Comparison of ENCODE assay signal across 31 cellular contexts in genomic region chr15:72242775-72243370, GRCh38. TPM values are rescaled to one million over a fixed set of nuclear protein-coding genes. Genes with fewer than 3 reads are reported as not detected.
DNase-seq lines count a peak whose midpoint lies in the region; ATAC-seq, FAIRE-seq and TF ChIP-seq lines count a peak whose summit lies in the region.
"Had no signal": no experiment of that assay in that cellular context is flagged by ENCODE, and none has a peak within 500 bp of the region (broad histone marks: within the 10 kb centered on the region; RNA-seq: fewer than 3 reads in every experiment).

No MANE protein-coding gene starts in this region.

- H2BK5ac ChIP-seq in mesendoderm (ENCODE audit: low read length): peak overlapping the region; percentile 94

- H2AFZ ChIP-seq in K562 (ENCODE audit: low read depth, low read length): no peak overlapping the region
- H2AFZ ChIP-seq: GM23248 had no signal

- H3K27ac ChIP-seq in K562 (ENCODE audit: extremely low read depth, low read depth, low read length) (no peak overlapping the region), mesendoderm (ENCODE audit: low read depth, low read length) (peak overlapping the region; percentile 92), tibial nerve (no peak overlapping the region), spleen (no peak overlapping the region)
- H3K27ac ChIP-seq: 22Rv1, GM23248, SJCRH30, thyroid gland had no signal

- H2AK5ac ChIP-seq in mesendoderm (ENCODE audit: low read length): no peak overlapping the region

- TF ChIP-seq CTCF in K562 (IDR thresholded peaks at IDR 0.05 in 2 of 3, conservative IDR thresholded peaks at IDR 0.05 in 1 of 3; ENCODE audit: insufficient read depth in 2 of 3, low read depth in 1 of 3, low read length in 3 of 3): no peak
- no peak for TF ChIP-seq CTCF in tibial nerve (IDR thresholded peaks at IDR 0.05)
- no peak for TF ChIP-seq CTCF in spleen (IDR thresholded peaks at IDR 0.05 in 8 of 11, conservative IDR thresholded peaks at IDR 0.05 in 3 of 11)

- BruUV-seq in K562 (replicated peaks; lab: Mats Ljungman, UMichigan): no TSS peak

- peaks cover 22% of the 10 kb centered on the region for H3K36me3 Mint-ChIP-seq in activated CD4-positive, alpha-beta memory T cell treated with anti-CD3 and anti-CD28 coated beads for 36 hours
- peaks cover 46% of the 10 kb centered on the region for H3K36me3 Mint-ChIP-seq in activated CD4-positive, alpha-beta memory T cell treated with anti-CD3 and anti-CD28 coated beads, Interleukin-2, amount 10 ng/mL, durations not matched to agents 7 days and 5 days (ENCODE audit: low read depth)

- H3K9ac ChIP-seq in K562 (ENCODE audit: insufficient read depth in 1 of 2, low read depth in 2 of 2, low read length in 2 of 2): no peak overlapping the region
- no peak overlapping the region for H3K9ac ChIP-seq in mesendoderm (ENCODE audit: low read length)
- H3K9ac ChIP-seq: GM23248 had no signal

- H3K4me1 ChIP-seq in K562 (replicated peaks in 1 of 2; ENCODE audit: control insufficient read depth in 2 of 2, insufficient read depth in 2 of 2, low read length in 2 of 2) (peaks cover 0 to 7% of the 10 kb centered on the region in 2 experiments; a peak in 4 of 5 replicates), mesendoderm (ENCODE audit: control insufficient read depth, low read depth, low read length) (peaks cover 23% of the 10 kb centered on the region), tibial nerve (peaks cover 0 to 3% (median 1%) of the 10 kb centered on the region in 4 donors), spleen (peaks cover 0 to 4% (median 0%) of the 10 kb centered on the region in 6 donors)
- H3K4me1 ChIP-seq: thyroid gland had no signal

- in situ Hi-C loops in K562 (cut with MboI): no loop called here

- H3K18ac ChIP-seq in mesendoderm (ENCODE audit: low read length): no peak overlapping the region

- H3K9me3 Mint-ChIP-seq in activated CD4-positive, alpha-beta memory T cell treated with anti-CD3 and anti-CD28 coated beads for 36 hours: no peaks in the 10 kb centered on the region
- H3K9me3 Mint-ChIP-seq in activated CD4-positive, alpha-beta memory T cell treated with anti-CD3 and anti-CD28 coated beads, Interleukin-2, amount 10 ng/mL, durations not matched to agents 7 days and 5 days: no peaks in the 10 kb centered on the region
- H3K9me3 Mint-ChIP-seq: activated CD4-positive, alpha-beta T cell treated with anti-CD3 and anti-CD28 coated beads, Interleukin-2, amount 10 ng/mL, durations not matched to agents 24 days and 14 days; T-cell had no signal

- TF ChIP-seq RAD21 in K562 (CRISPR knock-in tag; conservative IDR thresholded peaks at IDR 0.05 in 1 of 2, IDR thresholded peaks at IDR 0.05 in 1 of 2): no peak

- H2BK15ac ChIP-seq in mesendoderm (replicated peaks; ENCODE audit: low read depth): no peak overlapping the region

- no peaks in the 10 kb centered on the region for H3K9me3 ChIP-seq in K562 (replicated peaks; ENCODE audit: control insufficient read depth, insufficient read depth, low read depth, low read length)
- no peaks in the 10 kb centered on the region for H3K9me3 ChIP-seq in tibial nerve
- H3K9me3 ChIP-seq in spleen: no peaks in the 10 kb centered on the region
- H3K9me3 ChIP-seq: SJCRH30, thyroid gland had no signal

- no peak overlapping the region for H3K4ac ChIP-seq in mesendoderm (ENCODE audit: low read depth, low read length)

- TF ChIP-seq POLR2A in K562 (conservative IDR thresholded peaks at IDR 0.05) (no peak), tibial nerve (IDR thresholded peaks at IDR 0.05) (no peak), spleen (IDR thresholded peaks at IDR 0.05) (no peak)

- no peaks in the 10 kb centered on the region for H3K9me1 ChIP-seq in K562 (ENCODE audit: control insufficient read depth, insufficient read depth, low read length)

- no peak overlapping the region for H4K5ac ChIP-seq in mesendoderm (ENCODE audit: low read length)

- TF ChIP-seq EP300 in K562 (IDR thresholded peaks at IDR 0.05; ENCODE audit: low read length): no peak
- TF ChIP-seq EP300 in tibial nerve (IDR thresholded peaks at IDR 0.05): no peak

- H3K27me3 Mint-ChIP-seq in activated CD4-positive, alpha-beta memory T cell treated with anti-CD3 and anti-CD28 coated beads for 36 hours: no peaks in the 10 kb centered on the region
- H3K27me3 Mint-ChIP-seq in activated CD4-positive, alpha-beta memory T cell treated with anti-CD3 and anti-CD28 coated beads, Interleukin-2, amount 10 ng/mL, durations not matched to agents 7 days and 5 days: no peaks in the 10 kb centered on the region
- H3K27me3 Mint-ChIP-seq: activated CD4-positive, alpha-beta T cell treated with anti-CD3 and anti-CD28 coated beads, Interleukin-2, amount 10 ng/mL, durations not matched to agents 24 days and 14 days; T-cell had no signal

- ATAC-seq in K562: no peak
- ATAC-seq: esophagus mucosa, Panc1, T-cell had no signal

- DNase-seq in activated CD4-positive, alpha-beta memory T cell treated with anti-CD3 and anti-CD28 coated beads for 36 hours: no peak
- no peak for DNase-seq in activated CD4-positive, alpha-beta memory T cell treated with anti-CD3 and anti-CD28 coated beads, Interleukin-2, amount 10 ng/mL, durations not matched to agents 7 days and 5 days
- peak; percentile 70 for DNase-seq in H7
- DNase-seq in K562 (ENCODE audit: extremely low read depth in 1 of 4, low spot score in 3 of 4): no peak
- DNase-seq in mesendoderm: peak; percentile 98
- no peak for DNase-seq in tibial nerve (ENCODE audit: low spot score in 2 of 2)
- no peak for DNase-seq in spleen
- no peak for DNase-seq in GOT3 (lab: John Stamatoyannopoulos, UW)
- DNase-seq: activated CD4-positive, alpha-beta T cell treated with anti-CD3 and anti-CD28 coated beads, Interleukin-2, amount 10 ng/mL, durations not matched to agents 24 days and 14 days; activated CD8-positive, alpha-beta memory T cell treated with anti-CD3 and anti-CD28 coated beads, Interleukin-2, amount 50 U/mL, for 4 hours; activated naive CD4-positive, alpha-beta T cell treated with anti-CD3 and anti-CD28 coated beads, Interleukin-2, amount 50 U/mL, for 16 hours; DND-41; effector CD4-positive, alpha-beta T cell; foreskin melanocyte; GM23248; hippocampal formation; NCI-H1417 treated with DMSO at 0.1 percent for 48 hours; NCI-H2107; SJCRH30; stimulated activated CD4-positive, alpha-beta T cell treated with anti-CD3 and anti-CD28 coated beads, Interleukin-2, amount 100 ng/mL, for 48 hours; stimulated activated naive CD4-positive, alpha-beta T cell treated with Interleukin-2 at 50 U/mL for 16 hours; T-cell; thyroid gland had no signal

- H3K79me1 ChIP-seq in mesendoderm (ENCODE audit: low read length): no peaks in the 10 kb centered on the region

- H3K4me2 ChIP-seq in K562 (ENCODE audit: insufficient read depth, low read length) (no peak overlapping the region), mesendoderm (ENCODE audit: low read length) (no peak overlapping the region)
- H3K4me2 ChIP-seq: smooth muscle cell had no signal

- no peak overlapping the region for H3K4me3 ChIP-seq in H7 (ENCODE audit: insufficient read depth, low read depth, low read length)
- H3K4me3 ChIP-seq in K562: no peak overlapping the region
- H3K4me3 ChIP-seq in mesendoderm (ENCODE audit: low read length): no peak overlapping the region
- no peak overlapping the region for H3K4me3 ChIP-seq in tibial nerve
- no peak overlapping the region for H3K4me3 ChIP-seq in spleen
- H3K4me3 ChIP-seq: GM23248, lung, SJCRH30, smooth muscle cell, thyroid gland had no signal

- H3K4me1 Mint-ChIP-seq in activated CD4-positive, alpha-beta memory T cell treated with anti-CD3 and anti-CD28 coated beads for 36 hours (ENCODE audit: low read depth): peaks cover 18% of the 10 kb centered on the region
- peaks cover 5% of the 10 kb centered on the region for H3K4me1 Mint-ChIP-seq in activated CD4-positive, alpha-beta memory T cell treated with anti-CD3 and anti-CD28 coated beads, Interleukin-2, amount 10 ng/mL, durations not matched to agents 7 days and 5 days

- H3K23ac ChIP-seq in mesendoderm (ENCODE audit: low read length): no peak overlapping the region

- CTCF ChIA-PET in activated CD4-positive, alpha-beta memory T cell treated with anti-CD3 and anti-CD28 coated beads for 36 hours (lab: Charles Lee): interaction anchor here (3.2 kb wide), 1 partner anchor 42 kb away, joined by 9 read pairs; no protein-coding TSS in a partner anchor
- CTCF ChIA-PET in activated CD4-positive, alpha-beta memory T cell treated with anti-CD3 and anti-CD28 coated beads, Interleukin-2, amount 10 ng/mL, durations not matched to agents 7 days and 5 days (lab: Charles Lee): no interaction called here
- CTCF ChIA-PET in K562 (lab: Yijun Ruan, JAX; ENCODE audit: low intra/inter-chr PET ratio): no interaction called here

- H2BK120ac ChIP-seq in mesendoderm (ENCODE audit: low read depth, low read length): no peak overlapping the region

- H3K79me2 ChIP-seq in K562 (ENCODE audit: control insufficient read depth, insufficient read depth, low read length): no peaks in the 10 kb centered on the region
- no peaks in the 10 kb centered on the region for H3K79me2 ChIP-seq in mesendoderm (ENCODE audit: control insufficient read depth, insufficient read depth, low read length)

- intact Hi-C loops in activated CD4-positive, alpha-beta memory T cell treated with anti-CD3 and anti-CD28 coated beads for 36 hours (cut with micrococcal nuclease): no loop called here
- intact Hi-C loops in K562 (cut with micrococcal nuclease): no loop called here
- intact Hi-C loops in spleen (cut with DNase I; ENCODE audit: low total_unique reads): no loop called here

- H3K36me3 ChIP-seq in H7 (replicated peaks; ENCODE audit: control insufficient read depth, insufficient read depth, low read length): peaks cover 12% of the 10 kb centered on the region
- H3K36me3 ChIP-seq in K562 (ENCODE audit: control insufficient read depth, insufficient read depth, low read length): peaks cover 59% of the 10 kb centered on the region
- no peaks in the 10 kb centered on the region for H3K36me3 ChIP-seq in mesendoderm (ENCODE audit: control insufficient read depth, insufficient read depth, low read length)
- peaks cover 0 to 85% (median 6%) of the 10 kb centered on the region in 3 donors for H3K36me3 ChIP-seq in tibial nerve
- H3K36me3 ChIP-seq in spleen: peaks cover 0 to 93% (median 54%) of the 10 kb centered on the region in 6 donors

- no peak overlapping the region for H3K56ac ChIP-seq in mesendoderm (ENCODE audit: low read length)

- H4K20me1 ChIP-seq in K562 (replicated peaks; ENCODE audit: control insufficient read depth, insufficient read depth, low read length): no peaks in the 10 kb centered on the region; the same call in 1 of the 2 replicates

- peak; percentile 44 for FAIRE-seq in K562 (lab: Jason Lieb, UNC)
- FAIRE-seq: GM12891, GM19239 had no signal

- H3K4me3 Mint-ChIP-seq in activated CD4-positive, alpha-beta memory T cell treated with anti-CD3 and anti-CD28 coated beads for 36 hours: no peak overlapping the region
- no peak overlapping the region for H3K4me3 Mint-ChIP-seq in activated CD4-positive, alpha-beta memory T cell treated with anti-CD3 and anti-CD28 coated beads, Interleukin-2, amount 10 ng/mL, durations not matched to agents 7 days and 5 days
- H3K4me3 Mint-ChIP-seq: activated CD4-positive, alpha-beta T cell treated with anti-CD3 and anti-CD28 coated beads, Interleukin-2, amount 10 ng/mL, durations not matched to agents 24 days and 14 days; T-cell had no signal

- H3K27me3 ChIP-seq in H7 (ENCODE audit: control insufficient read depth, insufficient read depth, low read length) (peaks cover 32% of the 10 kb centered on the region; the same call in 1 of the 2 replicates), K562 (ENCODE audit: control insufficient read depth in 2 of 2, insufficient read depth in 2 of 2, low read length in 2 of 2) (no peaks in the 10 kb centered on the region), mesendoderm (ENCODE audit: insufficient read depth, low read length, poor library complexity) (no peaks in the 10 kb centered on the region), tibial nerve (no peaks in the 10 kb centered on the region), spleen (replicated peaks in 1 of 7) (no peaks in the 10 kb centered on the region)
- H3K27me3 ChIP-seq: SJCRH30, thyroid gland had no signal

- WGBS in K562 (ENCODE audit: insufficient coverage, low coverage, missing lambda C conversion rate): 52% methylated on average over 2 of the region's 2 CpGs
- WGBS in mesendoderm (ENCODE audit: extremely low coverage, insufficient coverage, low lambda C conversion rate): no CpG with 5 or more reads among the region's 2 CpGs
- WGBS in tibial nerve, 2 donors: 52 to 55% methylated on average over 2 of the region's 2 CpGs
- WGBS in spleen, 5 donors: 73 to 79% (median 77%) methylated on average over 2 of the region's 2 CpGs

- POLR2A ChIA-PET in activated CD4-positive, alpha-beta memory T cell treated with anti-CD3 and anti-CD28 coated beads for 36 hours (lab: Charles Lee): interaction anchor here (1.1 kb wide), 1 partner anchor 11 kb away, joined by 4 read pairs; no protein-coding TSS in a partner anchor
- POLR2A ChIA-PET in activated CD4-positive, alpha-beta memory T cell treated with anti-CD3 and anti-CD28 coated beads, Interleukin-2, amount 10 ng/mL, durations not matched to agents 7 days and 5 days (lab: Charles Lee): interaction anchor here (0.8 to 8.2 kb wide), 2 partner anchors 11 to 16 kb away, joined by 3 to 109 read pairs; no protein-coding TSS in a partner anchor
- POLR2A ChIA-PET in K562 (lab: Yijun Ruan, JAX): no interaction called here

- H3K27ac Mint-ChIP-seq in activated CD4-positive, alpha-beta memory T cell treated with anti-CD3 and anti-CD28 coated beads for 36 hours: peak overlapping the region; percentile 40
- no peak overlapping the region for H3K27ac Mint-ChIP-seq in activated CD4-positive, alpha-beta memory T cell treated with anti-CD3 and anti-CD28 coated beads, Interleukin-2, amount 10 ng/mL, durations not matched to agents 7 days and 5 days
- H3K27ac Mint-ChIP-seq: activated CD4-positive, alpha-beta T cell treated with anti-CD3 and anti-CD28 coated beads, Interleukin-2, amount 10 ng/mL, durations not matched to agents 24 days and 14 days had no signal

- no peak overlapping the region for H4K8ac ChIP-seq in mesendoderm (ENCODE audit: low read depth, low read length)

RNA-seq across cellular contexts. Expression of gene PKM, which starts 11.9 kb away (rescaled TPM):
- 1,000 to 10,000 TPM; 2,032 to 2,053 TPM for total RNA-seq in activated CD4-positive, alpha-beta memory T cell treated with anti-CD3 and anti-CD28 coated beads for 36 hours
- 1,000 to 10,000 TPM; 1,064 to 1,081 TPM for total RNA-seq in activated CD4-positive, alpha-beta memory T cell treated with anti-CD3 and anti-CD28 coated beads, Interleukin-2, amount 10 ng/mL, durations not matched to agents 7 days and 5 days
- 942 and 1,007 TPM in 2 replicates for total RNA-seq in H7 (2014; rRNA removed; shearing (Covaris generic))
- 776 and 1,084 TPM in 2 replicates for total RNA-seq in K562 (2011; cell fraction: chromatin; rRNA removed; ENCODE audit: low replicate concordance)
- 622 and 649 TPM in 2 replicates for total RNA-seq in K562 (2011; cell fraction: nucleolus; rRNA removed)
- 690 and 711 TPM in 2 replicates for total RNA-seq in K562 (2011; cell fraction: nucleoplasm; rRNA removed)
- 368 and 422 TPM in 2 replicates for total RNA-seq in K562 (2014; rRNA removed)
- total RNA-seq in K562 (2014; rRNA removed; fragmentation: Illumina TruSeq; extraction: Trizol): 309 and 338 TPM in 2 replicates
- 472 and 481 TPM in 2 replicates for total RNA-seq in K562 (2015; rRNA removed; fragmentation: Illumina TruSeq; extraction: Trizol)
- 466 and 471 TPM in 2 replicates for total RNA-seq in K562 (2021)
- 825 and 845 TPM in 2 replicates for polyA plus RNA-seq in K562 (2011; rRNA removed)
- 818 and 936 TPM in 2 replicates for polyA plus RNA-seq in K562 (2011; cell fraction: cytosol; rRNA removed)
- polyA plus RNA-seq in K562 (2011; cell fraction: nucleus; rRNA removed): 810 and 976 TPM in 2 replicates
- polyA plus RNA-seq in K562 (2012): 655 and 840 TPM in 2 replicates
- polyA plus RNA-seq in K562 (2014; fragmentation: Illumina TruSeq; extraction: Trizol): 507 and 521 TPM in 2 replicates
- polyA plus RNA-seq in K562 (2014; fragmentation: Nextera tagmentation; extraction: Ambion mirVana): 100 to 1,000 TPM; 140 to 308 TPM
- 383 and 417 TPM in 2 replicates for polyA plus RNA-seq in K562 (2014; rRNA removed)
- 1,620 and 1,672 TPM in 2 replicates for polyA minus RNA-seq in K562 (2011; rRNA and poly(A)+ RNA removed)
- 474 and 637 TPM in 2 replicates for polyA minus RNA-seq in K562 (2011; cell fraction: cytosol; rRNA and poly(A)+ RNA removed)
- 388 and 642 TPM in 2 replicates for polyA minus RNA-seq in K562 (2011; cell fraction: nucleus; rRNA and poly(A)+ RNA removed)
- polyA plus RNA-seq in mesendoderm (2013, experiment 1 of 2): 429 TPM
- 421 TPM for polyA plus RNA-seq in mesendoderm (2013, experiment 2 of 2)
- total RNA-seq in tibial nerve: 100 to 1,000 TPM; 261 to 293 (median 272) TPM
- 100 to 1,000 TPM; 333 to 543 (median 379) TPM for total RNA-seq in spleen
- polyA plus RNA-seq in spleen: 100 to 1,000 TPM; 156 to 250 (median 187) TPM

RNA-seq across cellular contexts. Expression of gene PARP6, which starts 29.5 kb away (rescaled TPM):
- total RNA-seq in activated CD4-positive, alpha-beta memory T cell treated with anti-CD3 and anti-CD28 coated beads for 36 hours: 10 to 100 TPM; 42.8 to 44.5 TPM
- total RNA-seq in activated CD4-positive, alpha-beta memory T cell treated with anti-CD3 and anti-CD28 coated beads, Interleukin-2, amount 10 ng/mL, durations not matched to agents 7 days and 5 days: 10 to 100 TPM; 58.8 to 65.0 TPM
- total RNA-seq in H7 (2014; rRNA removed; shearing (Covaris generic)): 24.8 and 28.8 TPM in 2 replicates
- total RNA-seq in K562 (2011; cell fraction: chromatin; rRNA removed; ENCODE audit: low replicate concordance): 208 and 213 TPM in 2 replicates
- total RNA-seq in K562 (2011; cell fraction: nucleolus; rRNA removed): 96.4 and 99.1 TPM in 2 replicates
- total RNA-seq in K562 (2011; cell fraction: nucleoplasm; rRNA removed): 121 and 131 TPM in 2 replicates
- total RNA-seq in K562 (2014; rRNA removed) (24.1 and 24.9 TPM in 2 replicates), K562 (2014; rRNA removed; fragmentation: Illumina TruSeq; extraction: Trizol) (26.3 and 28.3 TPM in 2 replicates), K562 (2015; rRNA removed; fragmentation: Illumina TruSeq; extraction: Trizol) (25.2 and 27.8 TPM in 2 replicates), K562 (2021) (35.0 and 42.9 TPM in 2 replicates), tibial nerve (10 to 100 TPM; 59.2 to 76.8 (median 65.1) TPM), spleen (10 to 100 TPM; 54.8 to 77.6 (median 70.3) TPM)
- polyA plus RNA-seq in K562 (2011; rRNA removed) (83.2 and 105 TPM in 2 replicates), K562 (2014; fragmentation: Illumina TruSeq; extraction: Trizol) (34.4 and 41.7 TPM in 2 replicates), K562 (2014; fragmentation: Nextera tagmentation; extraction: Ambion mirVana) (10 to 100 TPM; 14.8 to 18.9 TPM), K562 (2014; rRNA removed) (39.3 and 43.4 TPM in 2 replicates), spleen (10 to 100 TPM; 43.9 to 99.5 (median 67.9) TPM)
- 42.2 and 64.2 TPM in 2 replicates for polyA plus RNA-seq in K562 (2011; cell fraction: cytosol; rRNA removed)
- polyA plus RNA-seq in K562 (2011; cell fraction: nucleus; rRNA removed): 595 and 718 TPM in 2 replicates
- 35.3 and 84.4 TPM in 2 replicates for polyA plus RNA-seq in K562 (2012)
- polyA minus RNA-seq in K562 (2011; rRNA and poly(A)+ RNA removed): 53.4 and 76.3 TPM in 2 replicates
- 12.4 and 15.7 TPM in 2 replicates for polyA minus RNA-seq in K562 (2011; cell fraction: cytosol; rRNA and poly(A)+ RNA removed)
- polyA minus RNA-seq in K562 (2011; cell fraction: nucleus; rRNA and poly(A)+ RNA removed): 62.1 and 102 TPM in 2 replicates
- polyA plus RNA-seq in mesendoderm (2013, experiment 1 of 2): 34.2 TPM
- polyA plus RNA-seq in mesendoderm (2013, experiment 2 of 2): 32.7 TPM

RNA-seq across cellular contexts. Expression of gene GRAMD2A, which starts 45.3 kb away (rescaled TPM):
- not detected for total RNA-seq in activated CD4-positive, alpha-beta memory T cell treated with anti-CD3 and anti-CD28 coated beads for 36 hours
- not detected for total RNA-seq in activated CD4-positive, alpha-beta memory T cell treated with anti-CD3 and anti-CD28 coated beads, Interleukin-2, amount 10 ng/mL, durations not matched to agents 7 days and 5 days
- total RNA-seq in H7 (2014; rRNA removed; shearing (Covaris generic)): 0.17 and 0.52 TPM in 2 replicates
- total RNA-seq in K562 (2011; cell fraction: chromatin; rRNA removed; ENCODE audit: low replicate concordance): 0.28 TPM in 1 of 2 replicates, not detected in the other
- 0.17 and 0.26 TPM in 2 replicates for total RNA-seq in K562 (2011; cell fraction: nucleolus; rRNA removed)
- total RNA-seq in K562 (2011; cell fraction: nucleoplasm; rRNA removed): 0.15 TPM in 1 of 2 replicates, not detected in the other
- total RNA-seq in K562 (2014; rRNA removed) (not detected in 2 replicates), K562 (2014; rRNA removed; fragmentation: Illumina TruSeq; extraction: Trizol) (not detected in 2 replicates), K562 (2015; rRNA removed; fragmentation: Illumina TruSeq; extraction: Trizol) (not detected in 2 replicates), K562 (2021) (not detected in 2 replicates), tibial nerve (1 to 10 TPM; 1.1 to 2.9 (median 2.2) TPM), spleen (under 1 TPM in 1 of 7 donors, not detected in 6; 0.34 TPM)
- polyA plus RNA-seq in K562 (2011; rRNA removed) (0.14 and 0.22 TPM in 2 replicates), K562 (2014; fragmentation: Illumina TruSeq; extraction: Trizol) (not detected in 2 replicates), K562 (2014; fragmentation: Nextera tagmentation; extraction: Ambion mirVana) (not detected), K562 (2014; rRNA removed) (0.08 TPM in 1 of 2 replicates, not detected in the other), spleen (under 1 TPM; 0.03 to 0.11 (median 0.06) TPM)
- polyA plus RNA-seq in K562 (2011; cell fraction: cytosol; rRNA removed): 0.03 and 0.16 TPM in 2 replicates
- polyA plus RNA-seq in K562 (2011; cell fraction: nucleus; rRNA removed): 0.14 and 1.1 TPM in 2 replicates
- not detected in 2 replicates for polyA plus RNA-seq in K562 (2012)
- polyA minus RNA-seq in K562 (2011; rRNA and poly(A)+ RNA removed): 0.14 TPM in 1 of 2 replicates, not detected in the other
- not detected in 2 replicates for polyA minus RNA-seq in K562 (2011; cell fraction: cytosol; rRNA and poly(A)+ RNA removed)
- 0.40 TPM in 1 of 2 replicates, not detected in the other for polyA minus RNA-seq in K562 (2011; cell fraction: nucleus; rRNA and poly(A)+ RNA removed)
- polyA plus RNA-seq in mesendoderm (2013, experiment 1 of 2): 0.44 TPM
- polyA plus RNA-seq in mesendoderm (2013, experiment 2 of 2): 0.31 TPM
- total RNA-seq: GM23248, osteoblast, SJCRH30, T-cell had no signal
- polyA plus RNA-seq: GM23248 had no signal

Comparison
In these comparisons a context has a peak if more than half of its experiments do, and no peak if none do; other contexts are left out.
1. DNase-seq: peak in H7 (single experiment) and mesendoderm (single experiment); none in activated CD4-positive, alpha-beta memory T cell treated with anti-CD3 and anti-CD28 coated beads for 36 hours (single experiment), activated CD4-positive, alpha-beta memory T cell treated with anti-CD3 and anti-CD28 coated beads, Interleukin-2, amount 10 ng/mL, durations not matched to agents 7 days and 5 days (single experiment), K562 (0 of 4), tibial nerve (0 of 2), spleen (single experiment) and GOT3 (single experiment).